In the genomic region with DNA sequence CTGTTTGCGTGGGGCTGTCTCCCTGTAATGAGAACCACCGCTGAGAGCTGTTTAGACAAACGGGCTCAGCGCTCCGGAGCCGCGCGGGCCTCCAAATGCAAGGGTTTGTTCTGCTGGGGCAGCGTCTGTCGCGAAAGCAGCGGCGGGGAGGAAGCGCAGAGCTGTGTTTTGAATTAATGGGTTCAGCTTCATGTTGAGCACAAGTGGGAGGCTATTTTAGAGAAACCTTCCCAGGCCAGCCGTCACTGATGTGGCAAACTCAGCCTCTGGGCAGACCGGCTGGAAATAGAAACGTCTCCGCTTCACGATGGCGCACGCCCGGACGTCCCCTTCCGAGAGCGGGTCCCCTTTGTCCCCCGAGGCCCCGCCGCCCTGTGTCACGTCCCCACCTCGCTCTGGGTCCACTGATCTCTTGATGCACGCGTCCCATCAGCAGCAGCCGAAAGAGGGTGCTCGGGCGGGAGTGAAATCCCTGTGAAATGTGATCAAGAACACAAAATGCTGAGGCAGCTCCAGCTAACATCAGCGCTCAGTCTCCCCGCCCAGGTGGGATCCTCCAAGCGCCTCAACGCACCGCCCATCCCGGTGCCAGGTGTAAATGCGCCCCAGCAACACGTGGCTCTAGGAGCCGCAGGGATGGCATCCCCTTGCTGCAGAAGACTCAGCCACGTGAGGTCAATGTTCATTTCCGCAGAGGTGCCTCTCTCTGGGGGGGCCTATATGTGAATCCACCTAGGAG, we compare ENCODE assay signal across 8 cellular contexts. TPM values are rescaled to one million over a fixed set of nuclear protein-coding genes. Genes with fewer than 3 reads are reported as not detected.
DNase-seq lines count a peak whose midpoint lies in the region; ATAC-seq, FAIRE-seq and TF ChIP-seq lines count a peak whose summit lies in the region.

No MANE protein-coding gene starts in this region.

- intact Hi-C loops in Right ventricle myocardium inferior (cut with DNase I) = no loop called here
- intact Hi-C loops in cardiac septum (cut with DNase I) = no loop called here
- intact Hi-C loops in pancreas (cut with DNase I) = no loop called here
- intact Hi-C loops in CD14-positive monocyte (cut with micrococcal nuclease) = no loop called here

- H3K27ac ChIP-seq in right atrium auricular region (peak overlapping the region; percentile 39 to 75), pancreas (no peak overlapping the region)

- ATAC-seq in Right ventricle myocardium inferior (peak; percentile 75), pancreas (peak; percentile 55 to 72 (median 71)), HG02798 (IDR thresholded peaks at IDR 0.05; ENCODE audit: poor library complexity, unreplicated experiment) (no peak)

- WGBS in pancreas, 2 donors = 1 to 2% methylated on average over 46 of the region's 46 CpGs

- peaks cover 43 to 57% (median 56%) of the 10 kb centered on the region in 3 donors for H3K27me3 Mint-ChIP-seq in CD14-positive monocyte (ENCODE audit: low read depth in 3 of 3)
- peaks cover 0 to 20% (median 14%) of the 10 kb centered on the region in 3 donors for H3K27me3 Mint-ChIP-seq in immature natural killer cell (ENCODE audit: low read depth in 3 of 3)

- peaks cover 8% of the 10 kb centered on the region for H3K4me1 Mint-ChIP-seq in CD14-positive monocyte
- H3K4me1 Mint-ChIP-seq in immature natural killer cell = peaks cover 0 to 3% of the 10 kb centered on the region in 2 donors

- H3K27me3 ChIP-seq in right atrium auricular region = no peaks in the 10 kb centered on the region
- peaks cover 0 to 4% (median 0%) of the 10 kb centered on the region in 4 donors for H3K27me3 ChIP-seq in pancreas

- peak overlapping the region in 1 of 2 donors; percentile 75 for H3K4me3 Mint-ChIP-seq in CD14-positive monocyte
- H3K4me3 Mint-ChIP-seq in immature natural killer cell = no peak overlapping the region

- H3K36me3 Mint-ChIP-seq in CD14-positive monocyte (no peaks in the 10 kb centered on the region), immature natural killer cell (no peaks in the 10 kb centered on the region)

- H3K9me3 ChIP-seq in right atrium auricular region (no peaks in the 10 kb centered on the region), pancreas (no peaks in the 10 kb centered on the region)

- H3K4me3 ChIP-seq in right atrium auricular region (peak overlapping the region; percentile 42 to 49), pancreas (peak overlapping the region in 3 of 4 donors; percentile 21 to 39 (median 31))

- no peak for TF ChIP-seq CTCF in right atrium auricular region (IDR thresholded peaks at IDR 0.05)
- TF ChIP-seq CTCF in pancreas (IDR thresholded peaks at IDR 0.05) = no peak
- no peak for TF ChIP-seq CTCF in CD14-positive monocyte (IDR thresholded peaks at IDR 0.05)

- DNase-seq in Right ventricle myocardium inferior (ENCODE audit: missing footprints) = peak; percentile 63
- no peak for DNase-seq in cardiac septum (ENCODE audit: low spot score)
- DNase-seq in activated CD8-positive, alpha-beta memory T cell treated with anti-CD3 and anti-CD28 coated beads, Interleukin-2, amount 50 U/mL, for 48 hours = peak; percentile 50
- DNase-seq in right atrium auricular region (ENCODE audit: low spot score) = peak; percentile 64
- peak in 4 of 6 donors; percentile 24 to 68 (median 42) for DNase-seq in pancreas
- no peak for DNase-seq in CD14-positive monocyte (ENCODE audit: low spot score)
- no peak for DNase-seq in immature natural killer cell

- FAIRE-seq in pancreas (lab: Jason Lieb, UNC) = no peak

- H3K4me1 ChIP-seq in right atrium auricular region (peaks cover 0 to 11% of the 10 kb centered on the region in 2 donors), pancreas (peaks cover 0 to 2% (median 0%) of the 10 kb centered on the region in 3 donors)

- H3K36me3 ChIP-seq in right atrium auricular region (no peaks in the 10 kb centered on the region), pancreas (no peaks in the 10 kb centered on the region)

- H3K9me3 Mint-ChIP-seq in CD14-positive monocyte (peaks cover 0 to 10% (median 2%) of the 10 kb centered on the region in 7 donors), immature natural killer cell (peaks cover 0 to 5% (median 0%) of the 10 kb centered on the region in 6 donors)

- H3K27ac Mint-ChIP-seq in CD14-positive monocyte = no peak overlapping the region
- H3K27ac Mint-ChIP-seq in immature natural killer cell = no peak overlapping the region

RNA-seq across cellular contexts. Expression of gene BAMBI, which starts 44.9 kb away (rescaled TPM):
- total RNA-seq in Right ventricle myocardium inferior (17.9 TPM), cardiac septum (46.6 TPM), right atrium auricular region (10 to 100 TPM; 61.1 to 92.7 TPM), pancreas (1 to 10 TPM; 2.3 to 7.9 (median 3.5) TPM)
- polyA plus RNA-seq in pancreas (1 to 10 TPM; 3.7 to 7.6 TPM), CD14-positive monocyte (under 1 TPM; 0.08 to 0.09 TPM), immature natural killer cell (under 1 TPM in 2 of 3 donors, not detected in 1; 0.23 to 0.28 TPM)

Comparison
In these comparisons a context has a peak if more than half of its experiments do, and no peak if none do; other contexts are left out.
1. DNase-seq: peak in Right ventricle myocardium inferior (single experiment), activated CD8-positive, alpha-beta memory T cell treated with anti-CD3 and anti-CD28 coated beads, Interleukin-2, amount 50 U/mL, for 48 hours (single experiment), right atrium auricular region (single experiment) and pancreas (4 of 6); none in cardiac septum (single experiment), CD14-positive monocyte (single experiment) and immature natural killer cell (0 of 3).
2. H3K27ac ChIP-seq: peak in right atrium auricular region (2 of 2); none in pancreas (0 of 4).